1 cellular context compared by ENCODE assay signal in genomic region chr9:6153425-6153824, GRCh38.
TF ChIP-seq lines count a peak whose summit lies in the region.

No MANE protein-coding gene starts in this region.

TF ChIP-seq in A549, 52 proteins besides CTCF, POLR2A, EP300 and RAD21 (continued from another document):
- TF ChIP-seq GATA3 (IDR thresholded peaks at IDR 0.05; ENCODE audit: borderline replicate concordance) (peak; percentile 86; the same call in 1 of the 2 replicates), NPAS2 (CRISPR knock-in tag; IDR thresholded peaks at IDR 0.05; ENCODE audit: borderline replicate concordance) (no peak), ESRRA (IDR thresholded peaks at IDR 0.05; ENCODE audit: borderline replicate concordance, low read length) (no peak), HDAC2 (IDR thresholded peaks at IDR 0.05) (no peak), CHD2 (IDR thresholded peaks at IDR 0.05; ENCODE audit: low read length, partially characterized antibody) (no peak), HOXA7 (CRISPR knock-in tag; IDR thresholded peaks at IDR 0.05) (no peak), EHMT2 (IDR thresholded peaks at IDR 0.05; ENCODE audit: low read depth) (no peak), ATOH8 (CRISPR knock-in tag; IDR thresholded peaks at IDR 0.05; ENCODE audit: low read depth) (no peak), HMGXB4 (CRISPR knock-in tag; IDR thresholded peaks at IDR 0.05; ENCODE audit: borderline replicate concordance) (no peak), FOSL2 (IDR thresholded peaks at IDR 0.05) (peak; percentile 93), FOSL2 (CRISPR knock-in tag; IDR thresholded peaks at IDR 0.05) (peak; percentile 91), ZFP36 (IDR thresholded peaks at IDR 0.05; ENCODE audit: borderline replicate concordance, partially characterized antibody) (no peak), MYC (IDR thresholded peaks at IDR 0.05; ENCODE audit: borderline replicate concordance, low read length) (no peak), HES2 (IDR thresholded peaks at IDR 0.05) (peak; percentile 59), JUNB (IDR thresholded peaks at IDR 0.05) (peak; percentile 99), NR3C1 (IDR thresholded peaks at IDR 0.05) (no peak), BHLHE40 (IDR thresholded peaks at IDR 0.05; ENCODE audit: low read depth, low read length) (no peak), MAX (IDR thresholded peaks at IDR 0.05) (peak; percentile 33; the same call in 1 of the 2 replicates), KDM1A (IDR thresholded peaks at IDR 0.05; ENCODE audit: low read depth) (no peak), POLR2AphosphoS2 (conservative IDR thresholded peaks at IDR 0.05; ENCODE audit: low read length) (no peak), RARB (CRISPR knock-in tag; IDR thresholded peaks at IDR 0.05) (no peak), KDM5A (IDR thresholded peaks at IDR 0.05) (no peak), RCOR1 (IDR thresholded peaks at IDR 0.05; ENCODE audit: low read depth, low read length) (no peak), ZC3H11A (IDR thresholded peaks at IDR 0.05) (no peak), ZSCAN20 (CRISPR knock-in tag; IDR thresholded peaks at IDR 0.05) (no peak), FOXS1 (CRISPR knock-in tag; IDR thresholded peaks at IDR 0.05) (no peak), CHD4 (IDR thresholded peaks at IDR 0.05; ENCODE audit: borderline replicate concordance) (no peak), JUN (IDR thresholded peaks at IDR 0.05) (peak; percentile 48 to 87; a peak in 2 of 5 replicates), CBX8 (IDR thresholded peaks at IDR 0.05) (no peak), PHF8 (IDR thresholded peaks at IDR 0.05; ENCODE audit: borderline replicate concordance, low read depth) (no peak), REST (IDR thresholded peaks at IDR 0.05) (no peak), MAFK (IDR thresholded peaks at IDR 0.05; ENCODE audit: partially characterized antibody) (no peak), FOSB (CRISPR knock-in tag; IDR thresholded peaks at IDR 0.05) (no peak), HEYL (CRISPR knock-in tag; IDR thresholded peaks at IDR 0.05) (no peak), RNF2 (IDR thresholded peaks at IDR 0.05; ENCODE audit: borderline replicate concordance, low read depth) (no peak), USF2 (IDR thresholded peaks at IDR 0.05) (no peak), EHF (CRISPR knock-in tag; IDR thresholded peaks at IDR 0.05) (no peak), HOXB5 (CRISPR knock-in tag; IDR thresholded peaks at IDR 0.05) (no peak), HOXB13 (CRISPR knock-in tag; IDR thresholded peaks at IDR 0.05; ENCODE audit: low read depth) (no peak), RFX5 (IDR thresholded peaks at IDR 0.05) (no peak), NFE2L2 (conservative IDR thresholded peaks at IDR 0.05; ENCODE audit: low read length) (no peak), ELK1 (IDR thresholded peaks at IDR 0.05; ENCODE audit: low read depth, low read length) (no peak), CEBPB (IDR thresholded peaks at IDR 0.05) (peak; percentile 51 to 55; a peak in 2 of 4 replicates), SMC3 (IDR thresholded peaks at IDR 0.05) (peak; percentile 11; the same call in 2 of the 3 replicates), CBX2 (IDR thresholded peaks at IDR 0.05; ENCODE audit: borderline replicate concordance, low read depth) (no peak), SREBF2 (IDR thresholded peaks at IDR 0.05) (no peak), ZNF302 (CRISPR knock-in tag; IDR thresholded peaks at IDR 0.05) (no peak), E2F6 (IDR thresholded peaks at IDR 0.05; ENCODE audit: borderline replicate concordance, low read depth) (no peak), BCL3 (IDR thresholded peaks at IDR 0.05) (peak; percentile 73; the same call in 2 of the 3 replicates), MAZ (IDR thresholded peaks at IDR 0.05; ENCODE audit: borderline replicate concordance, low read depth, low read length) (no peak)
